ENCODE assay signal across 20 cellular contexts in the genomic region with DNA sequence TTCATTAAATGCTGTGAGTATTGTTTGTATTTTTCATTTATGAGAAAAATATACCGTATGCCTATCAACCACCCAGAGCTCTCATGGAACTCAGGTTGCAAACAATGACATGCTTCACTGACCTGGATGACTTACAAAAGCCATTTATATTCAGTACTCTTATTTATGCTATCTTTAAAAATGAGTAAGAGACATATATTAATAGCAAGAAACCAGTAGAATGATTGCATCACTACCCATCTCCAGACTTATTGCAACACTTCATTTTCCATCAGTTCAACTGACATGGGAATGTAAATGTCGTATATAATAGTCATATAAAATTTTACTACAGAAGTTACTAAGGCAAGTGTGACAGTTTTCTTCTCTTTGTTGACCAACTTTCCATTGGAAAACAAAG.
"Had no signal": no experiment of that assay in that cellular context is flagged by ENCODE, and none has a peak within 500 bp of the region (broad histone marks: within the 10 kb centered on the region; RNA-seq: fewer than 3 reads in every experiment).

No MANE protein-coding gene starts in this region.

- H3K4me1 ChIP-seq: parathyroid adenoma, thyroid gland, vagina had no signal

- H3K27me3 ChIP-seq: thyroid gland, vagina had no signal

- H3K27ac ChIP-seq: parathyroid adenoma, thyroid gland, vagina, WERI-Rb-1 had no signal

- H2AFZ ChIP-seq: parathyroid adenoma had no signal

- FAIRE-seq: astrocyte, small intestine had no signal

- H3K4me3 ChIP-seq: lung, thyroid gland, vagina had no signal

- H3K9ac ChIP-seq: parathyroid adenoma had no signal

- H3K79me2 ChIP-seq: parathyroid adenoma had no signal

- H3K9me3 ChIP-seq: thyroid gland, vagina had no signal

- ATAC-seq: activated CD4-positive, alpha-beta T cell treated with anti-CD3 and anti-CD28 coated beads for 36 hours; left colon had no signal

- DNase-seq: activated CD4-positive, alpha-beta memory T cell treated with anti-CD3 and anti-CD28 coated beads, Interleukin-2, amount 10 ng/mL, durations not matched to agents 7 days and 5 days; activated CD4-positive, alpha-beta T cell treated with anti-CD3 and anti-CD28 coated beads for 36 hours; activated gamma-delta T cell treated with Interleukin-2 at 50 U/mL for 16 hours; activated naive CD8-positive, alpha-beta T cell treated with anti-CD3 and anti-CD28 coated beads, Interleukin-2, amount 10 ng/mL, durations not matched to agents 7 days and 5 days; activated T-cell treated with anti-CD3 and anti-CD28 coated beads, Interleukin-2, amount 50 U/mL, for 48 hours; cortex of kidney; effector CD8-positive, alpha-beta T cell; glutamatergic neuron; immature natural killer cell; left colon; naive B cell; retina; small intestine; T1000; thyroid gland; WERI-Rb-1 had no signal

- H3K36me3 ChIP-seq: thyroid gland, vagina, WERI-Rb-1 had no signal
